ENCODE assay signal across 8 cellular contexts in genomic region chr6:157982580-157983438, GRCh38.
DNase-seq lines count a peak whose midpoint lies in the region; ATAC-seq and TF ChIP-seq lines count a peak whose summit lies in the region.

No MANE protein-coding gene starts in this region.

- DNase-seq in COLO668 (lab: John Stamatoyannopoulos, UW; ENCODE audit: unreplicated experiment) (peak; percentile 45), astrocyte of the hippocampus (ENCODE audit: low read depth, low spot score) (peak; percentile 73), substantia nigra (lab: John Stamatoyannopoulos, UW) (peak in 3 of 49 donors; percentile 21 to 55 (median 30)), erythroblast (lab: John Stamatoyannopoulos, UW) (no peak)

- H3K4me2 ChIP-seq in KMS-11: peak overlapping the region; percentile 72

- H3K27me3 ChIP-seq in KMS-11 (ENCODE audit: insufficient read depth, low read depth): no peaks in the 10 kb centered on the region
- H3K27me3 ChIP-seq in layer of hippocampus (ENCODE audit: control insufficient read depth, insufficient read depth, low read length): no peaks in the 10 kb centered on the region

- H4K20me1 ChIP-seq in KMS-11 (ENCODE audit: insufficient read depth): no peaks in the 10 kb centered on the region

- H3K4me3 ChIP-seq in KMS-11 (IDR thresholded peaks at IDR 0.05; ENCODE audit: insufficient read depth, low read depth, low read length): no peak overlapping the region

- no peaks in the 10 kb centered on the region for H3K36me3 ChIP-seq in KMS-11 (ENCODE audit: insufficient read depth)

- peak overlapping the region; percentile 85 for H3K9ac ChIP-seq in KMS-11

- no peak for TF ChIP-seq POLR2A in erythroblast (IDR thresholded peaks at IDR 0.05; ENCODE audit: low read length)

- ATAC-seq in HG02852 (IDR thresholded peaks at IDR 0.05; ENCODE audit: unreplicated experiment): no peak
- ATAC-seq in GM18511 (IDR thresholded peaks at IDR 0.05; ENCODE audit: unreplicated experiment): no peak

- peaks cover 19% of the 10 kb centered on the region; the same call in 1 of the 2 replicates for H3K79me2 ChIP-seq in KMS-11 (ENCODE audit: insufficient read depth, low read depth)

- H3K27ac ChIP-seq in KMS-11: peak overlapping the region; percentile 51; the same call in 1 of the 2 replicates
- H3K27ac ChIP-seq in layer of hippocampus (ENCODE audit: low read depth, low read length): peak overlapping the region; percentile 81
- peak overlapping the region; percentile 91 for H3K27ac ChIP-seq in substantia nigra (ENCODE audit: low read depth, low read length, poor library complexity, severe bottlenecking)

- TF ChIP-seq CTCF in KMS-11 (conservative IDR thresholded peaks at IDR 0.05; ENCODE audit: low read depth, low read length): no peak

- H3K4me1 ChIP-seq in KMS-11 (ENCODE audit: low read depth, poor library complexity, severe bottlenecking): peaks cover 22% of the 10 kb centered on the region

- peak overlapping the region; percentile 82 for H2AFZ ChIP-seq in KMS-11 (ENCODE audit: low read depth)

Comparison
In these comparisons a context has a peak if more than half of its experiments do, and no peak if none do; other contexts are left out.
1. DNase-seq: peak in COLO668 (single experiment) and astrocyte of the hippocampus (single experiment); none in erythroblast (0 of 2).
2. Peak in every context shown above with its lines, with median percentiles within 50 percentile points of each other: H3K27ac ChIP-seq.